ENCODE assay signal across 13 cellular contexts in the genomic region with DNA sequence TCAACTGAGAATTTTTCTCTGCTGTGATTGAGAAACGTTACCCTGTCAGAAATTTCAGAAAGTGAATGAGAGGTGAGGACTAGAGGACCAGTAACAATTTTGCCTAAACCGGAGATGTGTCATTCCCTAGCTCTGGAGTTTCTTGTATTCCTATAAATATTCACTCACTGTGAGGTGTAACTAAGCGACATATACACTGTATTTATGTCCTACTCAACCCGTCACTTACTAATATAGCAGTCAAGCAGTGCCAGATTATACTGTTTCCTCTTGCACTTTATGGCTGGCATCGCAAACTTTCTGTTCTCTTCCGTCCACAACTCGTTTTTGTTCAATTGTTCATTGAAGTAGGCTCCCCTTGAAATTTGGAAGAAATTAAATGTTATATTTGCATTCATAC.
"Had no signal": no experiment of that assay in that cellular context is flagged by ENCODE, and none has a peak within 500 bp of the region (broad histone marks: within the 10 kb centered on the region; RNA-seq: fewer than 3 reads in every experiment).

No MANE protein-coding gene starts in this region.

- H3K27ac ChIP-seq: colonic mucosa, coronary artery, dorsolateral prefrontal cortex, epithelial cell of prostate, esophagus muscularis mucosa, esophagus squamous epithelium, foreskin keratinocyte, gastrocnemius medialis, gastroesophageal sphincter, heart left ventricle, heart right ventricle had no signal

- H3K36me3 ChIP-seq: colonic mucosa, esophagus muscularis mucosa, esophagus squamous epithelium, gastrocnemius medialis, gastroesophageal sphincter, heart left ventricle, heart right ventricle had no signal

- H3K9me3 ChIP-seq: colonic mucosa, esophagus muscularis mucosa, esophagus squamous epithelium, gastrocnemius medialis, gastroesophageal sphincter, heart right ventricle had no signal

- H3K4me3 ChIP-seq: colonic mucosa, coronary artery, dorsolateral prefrontal cortex, esophagus muscularis mucosa, esophagus squamous epithelium, gastrocnemius medialis, gastroesophageal sphincter, heart left ventricle, heart right ventricle had no signal

- ATAC-seq: effector memory CD8-positive, alpha-beta T cell; esophagus mucosa; foreskin keratinocyte; gastrocnemius medialis; gastroesophageal sphincter; heart left ventricle; heart right ventricle had no signal

- H3K27me3 ChIP-seq: colonic mucosa, dorsolateral prefrontal cortex, esophagus muscularis mucosa, esophagus squamous epithelium, gastrocnemius medialis, gastroesophageal sphincter had no signal
